ENCODE assay signal across 8 cellular contexts in the genomic region with DNA sequence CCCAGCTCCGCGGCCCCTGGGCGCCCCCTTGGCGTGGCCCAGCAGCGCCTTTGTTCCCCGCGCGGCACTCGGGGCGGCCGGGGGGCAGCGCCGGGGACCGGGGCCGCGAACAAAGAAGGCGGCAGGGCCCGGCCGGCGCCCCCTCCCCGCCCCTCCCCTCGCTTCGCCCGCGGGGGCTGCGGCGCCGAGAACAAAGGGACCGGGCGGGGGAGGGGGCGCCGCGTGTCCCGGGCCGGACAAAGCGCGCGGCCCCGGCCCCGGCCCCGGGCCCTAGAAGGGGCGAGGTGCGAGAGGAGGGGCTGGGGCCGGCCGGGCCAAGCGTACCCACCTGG. TPM values are rescaled to one million over a fixed set of nuclear protein-coding genes. Genes with fewer than 3 reads are reported as not detected.
DNase-seq lines count a peak whose midpoint lies in the region; ATAC-seq, FAIRE-seq and TF ChIP-seq lines count a peak whose summit lies in the region.

No MANE protein-coding gene starts in this region.

- H3K4me3 ChIP-seq in Loucy (ENCODE audit: low read length, poor library complexity, severe bottlenecking) (peak overlapping the region; percentile 78), fibroblast of the aortic adventitia (ENCODE audit: low read depth, low read length) (peak overlapping the region; percentile 77), skeletal muscle satellite cell (ENCODE audit: low read length) (peak overlapping the region; percentile 76)

- peak; percentile 9 for ATAC-seq in GM19328 (IDR thresholded peaks at IDR 0.05; ENCODE audit: unreplicated experiment)

- H4K20me1 ChIP-seq in Loucy (ENCODE audit: insufficient read depth, low read length, poor library complexity, severe bottlenecking) = peaks cover 43% of the 10 kb centered on the region

- no peak for DNase-seq in fibroblast of the aortic adventitia (ENCODE audit: low read depth)
- DNase-seq in SHP77 treated with DMSO at 0.1 percent for 48 hours (lab: John Stamatoyannopoulos, UW) = no peak
- no peak for DNase-seq in D721Med (ENCODE audit: insufficient read length, low spot score)
- no peak for DNase-seq in frontal cortex (ENCODE audit: low spot score in 2 of 2)
- no peak for DNase-seq in NCI-H1694 (lab: John Stamatoyannopoulos, UW)

- H3K4me2 ChIP-seq in Loucy (ENCODE audit: low read depth, low read length, poor library complexity, severe bottlenecking) (peak overlapping the region; percentile 75), skeletal muscle satellite cell (ENCODE audit: low read length) (peak overlapping the region; percentile 91)

- H3K9me2 ChIP-seq in Loucy (replicated peaks; ENCODE audit: low read depth, low read length) = no peaks in the 10 kb centered on the region

- H3K4me1 ChIP-seq in Loucy (ENCODE audit: insufficient read depth, low read length, poor library complexity, severe bottlenecking) (peaks cover 27% of the 10 kb centered on the region), skeletal muscle satellite cell (ENCODE audit: control insufficient read depth, insufficient read depth, low read length) (peaks cover 9% of the 10 kb centered on the region)

- no peaks in the 10 kb centered on the region; the same call in 1 of the 2 replicates for H3F3A ChIP-seq in Loucy (ENCODE audit: low read depth)

- H3K27me3 ChIP-seq in Loucy (ENCODE audit: insufficient read depth, low read length, poor library complexity, severe bottlenecking) (no peaks in the 10 kb centered on the region), skeletal muscle satellite cell (ENCODE audit: control insufficient read depth, insufficient read depth, low read length) (peaks cover 3% of the 10 kb centered on the region)

- no peak for TF ChIP-seq CTCF in Loucy (conservative IDR thresholded peaks at IDR 0.05; ENCODE audit: low read length)
- no peak for TF ChIP-seq CTCF in fibroblast of the aortic adventitia (IDR thresholded peaks at IDR 0.05; ENCODE audit: insufficient read depth, low read length)
- no peak for TF ChIP-seq CTCF in D721Med (IDR thresholded peaks at IDR 0.05; ENCODE audit: insufficient read depth, missing control alignments)

- H3K36me3 ChIP-seq in Loucy (ENCODE audit: insufficient read depth, low read length) (peaks cover 36% of the 10 kb centered on the region; the same call in 1 of the 2 replicates), skeletal muscle satellite cell (ENCODE audit: insufficient read depth, low read length) (peaks cover 33% of the 10 kb centered on the region)

- FAIRE-seq in D721Med (lab: Jason Lieb, UNC) = no peak
- FAIRE-seq in frontal cortex (lab: Jason Lieb, UNC) = no peak

- no peak overlapping the region for H2AFZ ChIP-seq in Loucy (ENCODE audit: low read length)

- peak overlapping the region; percentile 75 for H3K9ac ChIP-seq in Loucy (ENCODE audit: low read depth, low read length, poor library complexity, severe bottlenecking)
- H3K9ac ChIP-seq in skeletal muscle satellite cell (ENCODE audit: low read depth, low read length) = peak overlapping the region; percentile 81

- peaks cover 38% of the 10 kb centered on the region for H3K79me2 ChIP-seq in Loucy (ENCODE audit: insufficient read depth, low read length)

- H3K9me3 ChIP-seq in Loucy (ENCODE audit: insufficient read depth, low read depth, low read length) = no peaks in the 10 kb centered on the region
- no peaks in the 10 kb centered on the region for H3K9me3 ChIP-seq in skeletal muscle satellite cell (replicated peaks; ENCODE audit: low read length)

RNA-seq across cellular contexts. Expression of gene MARCKSL1, which starts 0.4 kb away (rescaled TPM):
- total RNA-seq in fibroblast of the aortic adventitia (ENCODE audit: low replicate concordance) (14.4 and 106 TPM in 2 replicates), frontal cortex (373 TPM)
- total RNA-seq in skeletal muscle satellite cell (2012; rRNA removed) = 2.8 and 9.8 TPM in 2 replicates

RNA-seq across cellular contexts. Expression of gene FAM229A, which starts 26.7 kb away (rescaled TPM):
- 1.6 and 1.7 TPM in 2 replicates for total RNA-seq in fibroblast of the aortic adventitia (ENCODE audit: low replicate concordance)
- 0.66 and 0.76 TPM in 2 replicates for total RNA-seq in skeletal muscle satellite cell (2012; rRNA removed)
- 2.0 TPM for total RNA-seq in frontal cortex

RNA-seq across cellular contexts. Expression of gene TSSK3, which starts 26.8 kb away (rescaled TPM):
- total RNA-seq in fibroblast of the aortic adventitia (ENCODE audit: low replicate concordance) (1.2 and 2.3 TPM in 2 replicates), frontal cortex (0.41 TPM)
- total RNA-seq in skeletal muscle satellite cell (2012; rRNA removed) = 0.87 and 1.3 TPM in 2 replicates

RNA-seq across cellular contexts. Expression of gene HDAC1, which starts 43.7 kb away (rescaled TPM):
- total RNA-seq in fibroblast of the aortic adventitia (ENCODE audit: low replicate concordance) (42.9 and 95.8 TPM in 2 replicates), frontal cortex (19.6 TPM)
- 27.5 and 29.7 TPM in 2 replicates for total RNA-seq in skeletal muscle satellite cell (2012; rRNA removed)

RNA-seq across cellular contexts. Expression of gene BSDC1, which starts 58.7 kb away (rescaled TPM):
- 47.6 and 52.3 TPM in 2 replicates for total RNA-seq in fibroblast of the aortic adventitia (ENCODE audit: low replicate concordance)
- 38.7 and 40.8 TPM in 2 replicates for total RNA-seq in skeletal muscle satellite cell (2012; rRNA removed)
- 65.2 TPM for total RNA-seq in frontal cortex
